ENCODE assay signal across 8 cellular contexts in genomic region chr7:80312139-80312661, GRCh38.
DNase-seq lines count a peak whose midpoint lies in the region; ATAC-seq, FAIRE-seq and TF ChIP-seq lines count a peak whose summit lies in the region.
"Had no signal": no experiment of that assay in that cellular context is flagged by ENCODE, and none has a peak within 500 bp of the region (broad histone marks: within the 10 kb centered on the region; RNA-seq: fewer than 3 reads in every experiment).

No MANE protein-coding gene starts in this region.

- TF ChIP-seq CTCF in HCT116 (IDR thresholded peaks at IDR 0.05 in 2 of 3, conservative IDR thresholded peaks at IDR 0.05 in 1 of 3; ENCODE audit: borderline replicate concordance in 1 of 3, insufficient read depth in 1 of 3, low read depth in 2 of 3, low read length in 2 of 3) (no peak), esophagus squamous epithelium (IDR thresholded peaks at IDR 0.05) (no peak), pancreas (IDR thresholded peaks at IDR 0.05) (no peak), A673 (conservative IDR thresholded peaks at IDR 0.05; ENCODE audit: low read depth, low read length) (no peak)

- no peak for TF ChIP-seq RAD21 in HCT116 (IDR thresholded peaks at IDR 0.05; ENCODE audit: low read depth)

- H3K9ac ChIP-seq in HCT116 (ENCODE audit: low read length): no peak overlapping the region

- H3K36me3 ChIP-seq in HCT116 (ENCODE audit: control insufficient read depth in 1 of 2, insufficient read depth in 2 of 2, low read length in 2 of 2): no peaks in the 10 kb centered on the region
- H3K36me3 ChIP-seq in esophagus squamous epithelium: no peaks in the 10 kb centered on the region
- no peaks in the 10 kb centered on the region for H3K36me3 ChIP-seq in pancreas
- no peaks in the 10 kb centered on the region for H3K36me3 ChIP-seq in A673 (ENCODE audit: insufficient read depth, low read length, poor library complexity, severe bottlenecking)

- no peaks in the 10 kb centered on the region; a peak in 1 of 4 replicates for H3K4me1 ChIP-seq in HCT116 (ENCODE audit: control insufficient read depth in 1 of 2, insufficient read depth in 2 of 2, low read length in 2 of 2)
- peaks cover 4 to 19% (median 14%) of the 10 kb centered on the region in 3 donors for H3K4me1 ChIP-seq in esophagus squamous epithelium
- no peaks in the 10 kb centered on the region for H3K4me1 ChIP-seq in pancreas
- H3K4me1 ChIP-seq in A673 (ENCODE audit: insufficient read depth, low read length, poor library complexity, severe bottlenecking): peaks cover 3% of the 10 kb centered on the region

- intact Hi-C loops in HCT116 (cut with micrococcal nuclease) (no loop called here), esophagus squamous epithelium (cut with DNase I) (no loop called here), pancreas (cut with DNase I) (no loop called here), A673 (cut with micrococcal nuclease; ENCODE audit: unreplicated experiment) (no loop called here)

- TF ChIP-seq POLR2A in HCT116 (IDR thresholded peaks at IDR 0.05; ENCODE audit: borderline replicate concordance, extremely low read depth, insufficient read depth, insufficient read length) (no peak), esophagus squamous epithelium (IDR thresholded peaks at IDR 0.05) (no peak)

- FAIRE-seq in pancreas (lab: Jason Lieb, UNC): no peak

- no peaks in the 10 kb centered on the region for H4K20me1 ChIP-seq in HCT116 (ENCODE audit: insufficient read depth)

- H2AFZ ChIP-seq in HCT116 (ENCODE audit: low read depth, low read length, poor library complexity, severe bottlenecking): peak overlapping the region; percentile 6

- RAD21 ChIA-PET in HCT116 (lab: Charles Lee; ENCODE audit: low non-redundant PET in 1 of 2, low total read pairs in 2 of 2, uncharacterized antibody in 2 of 2, unreplicated experiment in 2 of 2): no interaction called here

- POLR2A ChIA-PET in HCT116 (lab: Charles Lee) (no interaction called here), A673 (lab: Charles Lee; ENCODE audit: low non-redundant PET) (no interaction called here)

- 17 to 33% methylated on average over 5 of the region's 5 CpGs for WGBS in esophagus squamous epithelium, 2 donors
- 24 to 29% methylated on average over 5 of the region's 5 CpGs for WGBS in pancreas, 2 donors

- H3K79me2 ChIP-seq in HCT116 (ENCODE audit: insufficient read depth, low read length): no peaks in the 10 kb centered on the region

- BruUV-seq in HCT116 (replicated peaks; lab: Mats Ljungman, UMichigan) (no TSS peak), A673 (replicated peaks; lab: Mats Ljungman, UMichigan) (no TSS peak)

- H3K27me3 ChIP-seq in HCT116 (ENCODE audit: insufficient read depth, low read length) (no peaks in the 10 kb centered on the region), esophagus squamous epithelium (no peaks in the 10 kb centered on the region), pancreas (no peaks in the 10 kb centered on the region), A673 (replicated peaks; ENCODE audit: insufficient read depth, low read depth, low read length, poor library complexity) (no peaks in the 10 kb centered on the region)

- DNase-seq in HCT116 (ENCODE audit: low read depth, low spot score): no peak
- peak; percentile 64 for DNase-seq in NCI-H748 treated with DMSO at 0.1 percent for 48 hours (lab: John Stamatoyannopoulos, UW)
- DNase-seq in esophagus squamous epithelium (lab: John Stamatoyannopoulos, UW): no peak
- peak in 1 of 6 donors; percentile 14 for DNase-seq in pancreas
- DNase-seq in A673 (ENCODE audit: low spot score): no peak
- no peak for DNase-seq in NCI-H2171 treated with DMSO at 0.1 percent for 48 hours (lab: John Stamatoyannopoulos, UW)
- DNase-seq: NCI-H1105 had no signal

- no peak overlapping the region for H3K4me2 ChIP-seq in HCT116 (ENCODE audit: low read length)

- H3K4me3 ChIP-seq in HCT116 (replicated peaks in 1 of 2; ENCODE audit: low read depth in 1 of 2, low read length in 2 of 2): no peak overlapping the region
- H3K4me3 ChIP-seq in esophagus squamous epithelium: no peak overlapping the region
- no peak overlapping the region for H3K4me3 ChIP-seq in pancreas
- no peak overlapping the region for H3K4me3 ChIP-seq in A673 (ENCODE audit: low read depth, low read length, poor library complexity, severe bottlenecking)

- H3K9me3 ChIP-seq in HCT116 (ENCODE audit: control insufficient read depth in 1 of 2, insufficient read depth in 1 of 2, low read depth in 1 of 2, low read length in 2 of 2) (no peaks in the 10 kb centered on the region), esophagus squamous epithelium (no peaks in the 10 kb centered on the region), pancreas (no peaks in the 10 kb centered on the region), A673 (ENCODE audit: low read depth, low read length, poor library complexity, severe bottlenecking) (no peaks in the 10 kb centered on the region)

- ATAC-seq in HCT116 (no peak), pancreas (peak; percentile 79 to 91 (median 85)), HG03045 (IDR thresholded peaks at IDR 0.05; ENCODE audit: unreplicated experiment) (no peak)

- no peak overlapping the region for H3K27ac ChIP-seq in HCT116 (ENCODE audit: low read depth, low read length)
- H3K27ac ChIP-seq in esophagus squamous epithelium: peak overlapping the region in 3 of 4 donors; percentile 20 to 45 (median 40)
- H3K27ac ChIP-seq in pancreas: no peak overlapping the region
- H3K27ac ChIP-seq in A673 (ENCODE audit: low read depth, low read length, poor library complexity, severe bottlenecking): no peak overlapping the region

- CTCF ChIA-PET in HCT116 (lab: Charles Lee) (no interaction called here), A673 (lab: Charles Lee) (no interaction called here)

- no peaks in the 10 kb centered on the region for H3K9me2 ChIP-seq in HCT116 (ENCODE audit: insufficient read depth)

TF ChIP-seq in HCT116, 20 proteins besides CTCF, POLR2A, EP300 and RAD21:
- TF ChIP-seq CBX3 (IDR thresholded peaks at IDR 0.05; ENCODE audit: low read depth) (no peak), CEBPB (IDR thresholded peaks at IDR 0.05; ENCODE audit: low read depth) (no peak), SIN3A (IDR thresholded peaks at IDR 0.05; ENCODE audit: low read depth) (no peak), SRF (IDR thresholded peaks at IDR 0.05; ENCODE audit: low read depth) (no peak), EGR1 (IDR thresholded peaks at IDR 0.05; ENCODE audit: low read depth) (no peak)

Comparison
In these comparisons a context has a peak if more than half of its experiments do, and no peak if none do; other contexts are left out.
1. ATAC-seq: peak in pancreas (4 of 4); none in HCT116 (single experiment) and HG03045 (single experiment).
2. H3K27ac ChIP-seq: peak in esophagus squamous epithelium (3 of 4); none in HCT116 (single experiment), pancreas (0 of 4) and A673 (single experiment).